16 cellular contexts compared by ENCODE assay signal in genomic region chr11:36394926-36395325, GRCh38.
DNase-seq lines count a peak whose midpoint lies in the region; ATAC-seq and TF ChIP-seq lines count a peak whose summit lies in the region.
"Had no signal": no experiment of that assay in that cellular context is flagged by ENCODE, and none has a peak within 500 bp of the region (broad histone marks: within the 10 kb centered on the region; RNA-seq: fewer than 3 reads in every experiment).

No MANE protein-coding gene starts in this region.

- peaks cover 0 to 61% (median 11%) of the 10 kb centered on the region in 9 donors for H3K36me3 ChIP-seq in heart left ventricle

- H3K36me3 Mint-ChIP-seq in activated CD8-positive, alpha-beta T cell treated with anti-CD3 and anti-CD28 coated beads for 36 hours (ENCODE audit: low read depth), result peaks cover 4% of the 10 kb centered on the region
- no peaks in the 10 kb centered on the region for H3K36me3 Mint-ChIP-seq in activated CD8-positive, alpha-beta T cell treated with anti-CD3 and anti-CD28 coated beads, Interleukin-2, amount 10 ng/mL, durations not matched to agents 7 days and 5 days (ENCODE audit: low read depth)
- peaks cover 35% of the 10 kb centered on the region for H3K36me3 Mint-ChIP-seq in activated T-helper 1 cell treated with anti-CD3 and anti-CD28 coated beads, Interleukin-12 subunit alpha, Interleukin-12 subunit beta, Interleukin-2, Interleukin-4 antibody, amounts not matched to agents 30 ng/mL and 10 ng/mL and 1 ng/mL, durations not matched to agents 14 hours and 24 hours and 36 hours (ENCODE audit: low read depth)
- peaks cover 64% of the 10 kb centered on the region for H3K36me3 Mint-ChIP-seq in effector memory CD8-positive, alpha-beta T cell (ENCODE audit: insufficient read depth)

- H3K4me1 Mint-ChIP-seq in activated CD8-positive, alpha-beta T cell treated with anti-CD3 and anti-CD28 coated beads for 36 hours (ENCODE audit: low read depth), result peaks cover 50% of the 10 kb centered on the region
- H3K4me1 Mint-ChIP-seq in activated CD8-positive, alpha-beta T cell treated with anti-CD3 and anti-CD28 coated beads, Interleukin-2, amount 10 ng/mL, durations not matched to agents 7 days and 5 days (ENCODE audit: low read depth), result peaks cover 30% of the 10 kb centered on the region
- H3K4me1 Mint-ChIP-seq in activated T-helper 1 cell treated with anti-CD3 and anti-CD28 coated beads, Interleukin-12 subunit alpha, Interleukin-12 subunit beta, Interleukin-2, Interleukin-4 antibody, amounts not matched to agents 30 ng/mL and 10 ng/mL and 1 ng/mL, durations not matched to agents 14 hours and 24 hours and 36 hours (ENCODE audit: low read depth), result peaks cover 72% of the 10 kb centered on the region
- peaks cover 64 to 80% of the 10 kb centered on the region in 2 donors for H3K4me1 Mint-ChIP-seq in effector memory CD8-positive, alpha-beta T cell (ENCODE audit: low read depth in 2 of 2)

- H3K9me3 ChIP-seq in heart left ventricle, result no peaks in the 10 kb centered on the region

- H3K4me3 Mint-ChIP-seq in activated CD8-positive, alpha-beta T cell treated with anti-CD3 and anti-CD28 coated beads for 36 hours, result no peak overlapping the region
- H3K4me3 Mint-ChIP-seq in activated CD8-positive, alpha-beta T cell treated with anti-CD3 and anti-CD28 coated beads, Interleukin-2, amount 10 ng/mL, durations not matched to agents 7 days and 5 days, result no peak overlapping the region
- H3K4me3 Mint-ChIP-seq in activated T-helper 1 cell treated with anti-CD3 and anti-CD28 coated beads, Interleukin-12 subunit alpha, Interleukin-12 subunit beta, Interleukin-2, Interleukin-4 antibody, amounts not matched to agents 30 ng/mL and 10 ng/mL and 1 ng/mL, durations not matched to agents 14 hours and 24 hours and 36 hours, result peak overlapping the region; percentile 68
- H3K4me3 Mint-ChIP-seq in effector memory CD8-positive, alpha-beta T cell, result peak overlapping the region in 1 of 2 donors; percentile 61

- WGBS in heart left ventricle, 4 donors, result 93 to 97% (median 95%) methylated on average over 3 of the region's 3 CpGs

- H3K27ac ChIP-seq in heart left ventricle, result no peak overlapping the region
- H3K27ac ChIP-seq: C4-2B had no signal

- no peak for TF ChIP-seq POLR2A in heart left ventricle (IDR thresholded peaks at IDR 0.05)

- no peak overlapping the region for H3K4me3 ChIP-seq in heart left ventricle
- H3K4me3 ChIP-seq: K562 had no signal

- no peaks in the 10 kb centered on the region for H3K27me3 ChIP-seq in heart left ventricle

- CTCF ChIA-PET in activated CD8-positive, alpha-beta T cell treated with anti-CD3 and anti-CD28 coated beads for 36 hours (lab: Charles Lee), result interaction anchor here (1.1 to 1.7 kb wide), 5 partner anchors 10 to 98 kb away, joined by 3 to 7 read pairs (median 3); no protein-coding TSS in a partner anchor
- CTCF ChIA-PET in activated CD8-positive, alpha-beta T cell treated with anti-CD3 and anti-CD28 coated beads, Interleukin-2, amount 10 ng/mL, durations not matched to agents 7 days and 5 days (lab: Charles Lee), result interaction anchor here (1.1 to 1.4 kb wide), 5 partner anchors 14 to 98 kb away, joined by 3 to 4 read pairs (median 4); no protein-coding TSS in a partner anchor

- POLR2A ChIA-PET in activated CD8-positive, alpha-beta T cell treated with anti-CD3 and anti-CD28 coated beads for 36 hours (lab: Charles Lee), result interaction anchor here (1.3 to 1.6 kb wide), 2 partner anchors 10 to 16 kb away, joined by 3 to 4 read pairs; no protein-coding TSS in a partner anchor
- POLR2A ChIA-PET in activated CD8-positive, alpha-beta T cell treated with anti-CD3 and anti-CD28 coated beads, Interleukin-2, amount 10 ng/mL, durations not matched to agents 7 days and 5 days (lab: Charles Lee), result no interaction called here

- H3K27me3 Mint-ChIP-seq in activated CD8-positive, alpha-beta T cell treated with anti-CD3 and anti-CD28 coated beads for 36 hours, result peaks cover 10% of the 10 kb centered on the region
- peaks cover 7% of the 10 kb centered on the region for H3K27me3 Mint-ChIP-seq in activated CD8-positive, alpha-beta T cell treated with anti-CD3 and anti-CD28 coated beads, Interleukin-2, amount 10 ng/mL, durations not matched to agents 7 days and 5 days (ENCODE audit: low read depth)
- H3K27me3 Mint-ChIP-seq in activated T-helper 1 cell treated with anti-CD3 and anti-CD28 coated beads, Interleukin-12 subunit alpha, Interleukin-12 subunit beta, Interleukin-2, Interleukin-4 antibody, amounts not matched to agents 30 ng/mL and 10 ng/mL and 1 ng/mL, durations not matched to agents 14 hours and 24 hours and 36 hours (ENCODE audit: insufficient read depth), result no peaks in the 10 kb centered on the region
- H3K27me3 Mint-ChIP-seq in effector memory CD8-positive, alpha-beta T cell, result no peaks in the 10 kb centered on the region

- H3K4me1 ChIP-seq in heart left ventricle, result peaks cover 0 to 39% (median 0%) of the 10 kb centered on the region in 12 donors

- DNase-seq in activated CD8-positive, alpha-beta T cell treated with anti-CD3 and anti-CD28 coated beads for 36 hours, result peak; percentile 32
- DNase-seq in activated CD8-positive, alpha-beta T cell treated with anti-CD3 and anti-CD28 coated beads, Interleukin-2, amount 10 ng/mL, durations not matched to agents 7 days and 5 days, result no peak
- no peak for DNase-seq in activated T-helper 1 cell treated with anti-CD3 and anti-CD28 coated beads, Interleukin-12 subunit alpha, Interleukin-12 subunit beta, Interleukin-2, Interleukin-4 antibody, amounts not matched to agents 30 ng/mL and 10 ng/mL and 1 ng/mL, durations not matched to agents 14 hours and 24 hours and 36 hours (ENCODE audit: low spot score)
- DNase-seq in effector memory CD8-positive, alpha-beta T cell, result no peak
- no peak for DNase-seq in stimulated activated naive CD8-positive, alpha-beta T cell treated with anti-CD3 and anti-CD28 coated beads, Interleukin-15, Interleukin-2, amounts not matched to agents 100 U/mL and 50 U/mL, for 24 hours
- DNase-seq in heart left ventricle, result no peak
- no peak for DNase-seq in HK-2 (ENCODE audit: unreplicated experiment)
- DNase-seq: GDM1, NCI-H1436, NCI-H2029, NCI-H2171 treated with DMSO at 0.1 percent for 48 hours, NCI-H774, PC-3 had no signal

- intact Hi-C loops in activated CD8-positive, alpha-beta T cell treated with anti-CD3 and anti-CD28 coated beads for 36 hours (cut with micrococcal nuclease), result no loop called here
- intact Hi-C loops in activated T-helper 1 cell treated with anti-CD3 and anti-CD28 coated beads, Interleukin-12 subunit alpha, Interleukin-12 subunit beta, Interleukin-2, Interleukin-4 antibody, amounts not matched to agents 30 ng/mL and 10 ng/mL and 1 ng/mL, durations not matched to agents 14 hours and 24 hours and 36 hours (cut with micrococcal nuclease), result loop anchor here (1.0 to 10.0 kb wide), 6 partner anchors 10 to 730 kb away; partner anchors contain the start of gene TRIM44
- intact Hi-C loops in heart left ventricle (cut with DNase I), result no loop called here

- no peaks in the 10 kb centered on the region for H3K9me3 Mint-ChIP-seq in activated CD8-positive, alpha-beta T cell treated with anti-CD3 and anti-CD28 coated beads for 36 hours
- H3K9me3 Mint-ChIP-seq in activated CD8-positive, alpha-beta T cell treated with anti-CD3 and anti-CD28 coated beads, Interleukin-2, amount 10 ng/mL, durations not matched to agents 7 days and 5 days (ENCODE audit: insufficient read depth), result no peaks in the 10 kb centered on the region
- no peaks in the 10 kb centered on the region for H3K9me3 Mint-ChIP-seq in activated T-helper 1 cell treated with anti-CD3 and anti-CD28 coated beads, Interleukin-12 subunit alpha, Interleukin-12 subunit beta, Interleukin-2, Interleukin-4 antibody, amounts not matched to agents 30 ng/mL and 10 ng/mL and 1 ng/mL, durations not matched to agents 14 hours and 24 hours and 36 hours
- H3K9me3 Mint-ChIP-seq in effector memory CD8-positive, alpha-beta T cell, result no peaks in the 10 kb centered on the region

- no peak for TF ChIP-seq CTCF in activated CD8-positive, alpha-beta T cell treated with anti-CD3 and anti-CD28 coated beads for 36 hours (IDR thresholded peaks at IDR 0.05)
- TF ChIP-seq CTCF in heart left ventricle (IDR thresholded peaks at IDR 0.05), result no peak

- peak overlapping the region; percentile 39 for H3K27ac Mint-ChIP-seq in activated CD8-positive, alpha-beta T cell treated with anti-CD3 and anti-CD28 coated beads for 36 hours
- no peak overlapping the region for H3K27ac Mint-ChIP-seq in activated CD8-positive, alpha-beta T cell treated with anti-CD3 and anti-CD28 coated beads, Interleukin-2, amount 10 ng/mL, durations not matched to agents 7 days and 5 days
- H3K27ac Mint-ChIP-seq in activated T-helper 1 cell treated with anti-CD3 and anti-CD28 coated beads, Interleukin-12 subunit alpha, Interleukin-12 subunit beta, Interleukin-2, Interleukin-4 antibody, amounts not matched to agents 30 ng/mL and 10 ng/mL and 1 ng/mL, durations not matched to agents 14 hours and 24 hours and 36 hours, result peak overlapping the region; percentile 83
- H3K27ac Mint-ChIP-seq in effector memory CD8-positive, alpha-beta T cell, result peak overlapping the region; percentile 85 to 86

- ATAC-seq in activated CD8-positive, alpha-beta T cell treated with anti-CD3 and anti-CD28 coated beads for 36 hours, result peak; percentile 68
- no peak for ATAC-seq in activated CD8-positive, alpha-beta T cell treated with anti-CD3 and anti-CD28 coated beads, Interleukin-2, amount 10 ng/mL, durations not matched to agents 7 days and 5 days
- ATAC-seq in effector memory CD8-positive, alpha-beta T cell (replicated peaks), result no peak
- peak; percentile 74 for ATAC-seq in stimulated activated naive CD8-positive, alpha-beta T cell treated with anti-CD3 and anti-CD28 coated beads, Interleukin-15, Interleukin-2, amounts not matched to agents 100 U/mL and 50 U/mL, for 24 hours
- ATAC-seq in heart left ventricle, result no peak
- ATAC-seq: HCT116, K562, PC-3 had no signal

Comparison
In these comparisons a context has a peak if more than half of its experiments do, and no peak if none do; other contexts are left out.
1. ATAC-seq: peak in activated CD8-positive, alpha-beta T cell treated with anti-CD3 and anti-CD28 coated beads for 36 hours (single experiment) and stimulated activated naive CD8-positive, alpha-beta T cell treated with anti-CD3 and anti-CD28 coated beads, Interleukin-15, Interleukin-2, amounts not matched to agents 100 U/mL and 50 U/mL, for 24 hours (single experiment); none in activated CD8-positive, alpha-beta T cell treated with anti-CD3 and anti-CD28 coated beads, Interleukin-2, amount 10 ng/mL, durations not matched to agents 7 days and 5 days (single experiment), effector memory CD8-positive, alpha-beta T cell (single experiment) and heart left ventricle (0 of 4).